Comparison of ENCODE assay signal across 14 cellular contexts in genomic region chr17:76840884-76841775, GRCh38.
DNase-seq lines count a peak whose midpoint lies in the region; ATAC-seq lines count a peak whose summit lies in the region.
"Had no signal": no experiment of that assay in that cellular context is flagged by ENCODE, and none has a peak within 500 bp of the region (broad histone marks: within the 10 kb centered on the region; RNA-seq: fewer than 3 reads in every experiment).

No MANE protein-coding gene starts in this region.

- H3K27ac ChIP-seq in iPS-20b (ENCODE audit: low read length), result no peak overlapping the region
- H3K27ac ChIP-seq: body of pancreas, psoas muscle, thoracic aorta had no signal

- no peak for ATAC-seq in HG03135 (IDR thresholded peaks at IDR 0.05; ENCODE audit: unreplicated experiment)
- ATAC-seq: body of pancreas, psoas muscle had no signal

- peak; percentile 26 for DNase-seq in ACHN
- DNase-seq in HAP-1 (ENCODE audit: low spot score in 2 of 2), result peak; percentile 10 to 43
- peak; percentile 62 for DNase-seq in SW480 (ENCODE audit: low spot score)
- DNase-seq in NCI-H748 (lab: John Stamatoyannopoulos, UW; ENCODE audit: unreplicated experiment), result no peak
- no peak for DNase-seq in cortex of kidney (lab: John Stamatoyannopoulos, UW)
- no peak for DNase-seq in DMS153 (lab: John Stamatoyannopoulos, UW)
- DNase-seq: activated effector memory CD4-positive, alpha-beta T cell treated with anti-CD3 and anti-CD28 coated beads, Interleukin-2, amount 50 U/mL, for 16 hours; body of pancreas; psoas muscle; Right ventricle myocardium superior; stimulated activated CD4-positive, alpha-beta T cell treated with anti-CD3 and anti-CD28 coated beads, Interleukin-15, amount 100 ng/mL, for 24 hours had no signal

- H3K9ac ChIP-seq in iPS-20b (ENCODE audit: low read depth, low read length), result peak overlapping the region; percentile 42; the same call in 1 of the 2 replicates

- peaks cover 23% of the 10 kb centered on the region for H3K4me1 ChIP-seq in HAP-1
- H3K4me1 ChIP-seq in iPS-20b (ENCODE audit: insufficient read depth, low read length), result peaks cover 17% of the 10 kb centered on the region; the same call in 1 of the 2 replicates
- H3K4me1 ChIP-seq: psoas muscle had no signal

- H3K27me3 ChIP-seq in HAP-1 (ENCODE audit: low read depth) (no peaks in the 10 kb centered on the region; the same call in 1 of the 2 replicates), iPS-20b (ENCODE audit: insufficient read depth, low read length) (peaks cover 20% of the 10 kb centered on the region)

- H3K36me3 ChIP-seq in HAP-1 (replicated peaks) (no peaks in the 10 kb centered on the region), iPS-20b (ENCODE audit: insufficient read depth, low read depth, low read length) (no peaks in the 10 kb centered on the region)
- H3K36me3 ChIP-seq: thoracic aorta had no signal

- in situ Hi-C loops in ACHN (cut with HindIII; ENCODE audit: low pct_ligation_motif_present, low pct_unique_long_range_greater_than_20kb, low sequenced_read_pairs), result no loop called here
- in situ Hi-C loops in HAP-1 (cut with MboI; ENCODE audit: low sequenced_read_pairs), result no loop called here

- H3K9me3 ChIP-seq in HAP-1, result no peaks in the 10 kb centered on the region
- no peaks in the 10 kb centered on the region for H3K9me3 ChIP-seq in iPS-20b (ENCODE audit: insufficient read depth, low read depth, low read length)
- H3K9me3 ChIP-seq: body of pancreas, psoas muscle, thoracic aorta had no signal

- peak overlapping the region; percentile 6 for H3K4me3 ChIP-seq in HAP-1
- peak overlapping the region; percentile 67 for H3K4me3 ChIP-seq in iPS-20b (ENCODE audit: low read length)
- H3K4me3 ChIP-seq: body of pancreas, psoas muscle, thoracic aorta had no signal

Comparison
In these comparisons a context has a peak if more than half of its experiments do, and no peak if none do; other contexts are left out.
1. DNase-seq: peak in ACHN (single experiment), HAP-1 (2 of 2) and SW480 (single experiment); none in NCI-H748 (single experiment), cortex of kidney (single experiment) and DMS153 (single experiment).